Comparison of ENCODE assay signal across 8 cellular contexts in the genomic region with DNA sequence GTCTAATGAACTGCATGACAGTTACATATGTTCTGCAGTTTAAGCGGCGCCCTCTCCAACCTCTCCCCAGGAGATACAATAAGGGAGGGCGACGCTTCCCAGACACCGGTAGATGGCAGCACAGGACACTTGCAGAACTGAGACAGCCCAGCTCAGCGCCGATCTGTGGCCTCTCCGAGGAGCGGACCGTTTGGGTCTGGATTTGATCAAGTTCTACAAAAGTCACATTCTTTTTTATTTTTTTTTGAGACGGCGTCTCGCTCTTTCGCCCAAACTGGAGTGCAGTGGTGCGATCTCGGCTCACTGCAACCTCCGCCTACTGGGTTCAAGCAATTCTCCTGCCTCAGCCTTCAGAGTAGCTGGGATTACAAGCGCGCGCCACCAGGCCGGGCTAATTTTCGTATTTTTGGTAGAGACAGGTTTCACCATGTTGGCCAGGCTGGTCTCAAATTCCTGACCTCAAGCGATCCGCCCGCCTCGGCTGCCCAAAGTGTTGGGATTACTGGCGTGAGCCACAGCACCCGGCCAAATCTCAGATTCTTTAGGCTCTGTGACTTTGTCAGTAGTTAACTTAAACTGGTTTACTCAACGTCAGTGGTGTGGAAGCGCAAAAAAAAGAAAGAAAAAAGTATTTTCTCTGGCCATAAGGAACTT. TPM values are rescaled to one million over a fixed set of nuclear protein-coding genes. Genes with fewer than 3 reads are reported as not detected.
DNase-seq lines count a peak whose midpoint lies in the region; ATAC-seq and TF ChIP-seq lines count a peak whose summit lies in the region.

No MANE protein-coding gene starts in this region.

- H3K9me2 ChIP-seq in Loucy (replicated peaks; ENCODE audit: low read depth, low read length) = no peaks in the 10 kb centered on the region

- TF ChIP-seq CTCF in DND-41 (IDR thresholded peaks at IDR 0.05; ENCODE audit: borderline replicate concordance, extremely low read depth, low read length, poor library complexity, severe bottlenecking) (peak; percentile 91), Loucy (conservative IDR thresholded peaks at IDR 0.05; ENCODE audit: low read length) (peak; percentile 88), foreskin keratinocyte (conservative IDR thresholded peaks at IDR 0.05) (peak; percentile 99)

- peaks cover 40% of the 10 kb centered on the region for H3K4me1 ChIP-seq in DND-41 (ENCODE audit: insufficient read depth, low read length)
- H3K4me1 ChIP-seq in Loucy (ENCODE audit: insufficient read depth, low read length, poor library complexity, severe bottlenecking) = peaks cover 28% of the 10 kb centered on the region
- H3K4me1 ChIP-seq in foreskin keratinocyte = peaks cover 5% of the 10 kb centered on the region
- peaks cover 25% of the 10 kb centered on the region for H3K4me1 ChIP-seq in neuron (ENCODE audit: insufficient read depth, low read length)
- peaks cover 36% of the 10 kb centered on the region for H3K4me1 ChIP-seq in stomach smooth muscle (ENCODE audit: control insufficient read depth, insufficient read depth, low read length)

- H3K9ac ChIP-seq in DND-41 (ENCODE audit: low read depth, low read length) = peak overlapping the region; percentile 36; the same call in 1 of the 2 replicates
- H3K9ac ChIP-seq in Loucy (ENCODE audit: low read depth, low read length, poor library complexity, severe bottlenecking) = no peak overlapping the region
- peak overlapping the region; percentile 47 to 64 for H3K9ac ChIP-seq in stomach smooth muscle (ENCODE audit: low read length in 2 of 2)

- no peaks in the 10 kb centered on the region for H3K27me3 ChIP-seq in DND-41 (ENCODE audit: insufficient read depth, low read length, poor library complexity)
- no peaks in the 10 kb centered on the region for H3K27me3 ChIP-seq in Loucy (ENCODE audit: insufficient read depth, low read length, poor library complexity, severe bottlenecking)
- H3K27me3 ChIP-seq in foreskin keratinocyte = no peaks in the 10 kb centered on the region
- H3K27me3 ChIP-seq in neuron (ENCODE audit: insufficient read depth, low read length) = no peaks in the 10 kb centered on the region
- H3K27me3 ChIP-seq in stomach smooth muscle (ENCODE audit: control insufficient read depth in 1 of 2, insufficient read depth in 2 of 2, low read length in 2 of 2) = no peaks in the 10 kb centered on the region

- peaks cover 7% of the 10 kb centered on the region for H3F3A ChIP-seq in Loucy (ENCODE audit: low read depth)

- H3K79me2 ChIP-seq in DND-41 (ENCODE audit: insufficient read depth, low read length) = no peaks in the 10 kb centered on the region
- peaks cover 4% of the 10 kb centered on the region; the same call in 1 of the 2 replicates for H3K79me2 ChIP-seq in Loucy (ENCODE audit: insufficient read depth, low read length)

- peak overlapping the region; percentile 92 for H3K4me2 ChIP-seq in DND-41 (ENCODE audit: insufficient read depth, low read length)
- peak overlapping the region; percentile 96 for H3K4me2 ChIP-seq in Loucy (ENCODE audit: low read depth, low read length, poor library complexity, severe bottlenecking)

- peak; percentile 85 for DNase-seq in DND-41
- DNase-seq in H4 (ENCODE audit: low spot score) = peak; percentile 92
- peak; percentile 25 for DNase-seq in SHP77 treated with DMSO at 0.1 percent for 48 hours (lab: John Stamatoyannopoulos, UW)
- DNase-seq in activated effector memory CD4-positive, alpha-beta T cell treated with anti-CD3 and anti-CD28 coated beads, Interleukin-2, amount 50 U/mL, for 16 hours = peak; percentile 94
- peak; percentile 74 to 85 for DNase-seq in foreskin keratinocyte

- H2AFZ ChIP-seq in DND-41 (ENCODE audit: low read depth, low read length) (peak overlapping the region; percentile 74), Loucy (ENCODE audit: low read length) (peak overlapping the region; percentile 81), neuron (ENCODE audit: low read depth, low read length) (peak overlapping the region; percentile 29)

- H3K4me3 ChIP-seq in DND-41 (ENCODE audit: low read depth in 1 of 2, low read length in 2 of 2) = peak overlapping the region in 1 of 2 experiments; percentile 65; a peak in 2 of 4 replicates
- peak overlapping the region; percentile 75 for H3K4me3 ChIP-seq in Loucy (ENCODE audit: low read length, poor library complexity, severe bottlenecking)
- peak overlapping the region; percentile 43 for H3K4me3 ChIP-seq in neuron (ENCODE audit: low read length)
- H3K4me3 ChIP-seq in stomach smooth muscle (ENCODE audit: low read length in 2 of 2) = peak overlapping the region; percentile 87 to 88

- H3K9me3 ChIP-seq in DND-41 (ENCODE audit: insufficient read depth, low read length, severe bottlenecking) (no peaks in the 10 kb centered on the region), Loucy (ENCODE audit: insufficient read depth, low read depth, low read length) (no peaks in the 10 kb centered on the region), neuron (ENCODE audit: low read length) (no peaks in the 10 kb centered on the region), stomach smooth muscle (ENCODE audit: control insufficient read depth in 2 of 2, low read length in 2 of 2) (no peaks in the 10 kb centered on the region)

- ATAC-seq in DND-41 (ENCODE audit: insufficient read depth, low read depth) (peak; percentile 63), foreskin keratinocyte (peak; percentile 58)

- H3K27ac ChIP-seq in DND-41 (ENCODE audit: low read length) (peak overlapping the region; percentile 56; the same call in 1 of the 2 replicates), foreskin keratinocyte (no peak overlapping the region), stomach smooth muscle (ENCODE audit: low read length) (peak overlapping the region; percentile 83)

- no peaks in the 10 kb centered on the region for H4K20me1 ChIP-seq in DND-41 (ENCODE audit: insufficient read depth, low read length)
- no peaks in the 10 kb centered on the region for H4K20me1 ChIP-seq in Loucy (ENCODE audit: insufficient read depth, low read length, poor library complexity, severe bottlenecking)

- H3K36me3 ChIP-seq in DND-41 (ENCODE audit: insufficient read depth, low read length) = no peaks in the 10 kb centered on the region
- H3K36me3 ChIP-seq in Loucy (ENCODE audit: insufficient read depth, low read length) = no peaks in the 10 kb centered on the region
- no peaks in the 10 kb centered on the region for H3K36me3 ChIP-seq in neuron (ENCODE audit: insufficient read depth, low read length)
- no peaks in the 10 kb centered on the region for H3K36me3 ChIP-seq in stomach smooth muscle (ENCODE audit: control insufficient read depth in 2 of 2, insufficient read depth in 2 of 2, low read length in 2 of 2)

RNA-seq across cellular contexts. Expression of a gene that starts 1.4 kb away (rescaled TPM):
- 7.5 and 9.7 TPM in 2 replicates for total RNA-seq in H4 (2014; rRNA removed; shearing (Covaris generic))
- total RNA-seq in foreskin keratinocyte = 22.5 and 30.6 TPM in 2 replicates
- polyA plus RNA-seq in foreskin keratinocyte = 16.0 and 19.5 TPM in 2 replicates

RNA-seq across cellular contexts. Expression of a gene that starts 14.1 kb away (rescaled TPM):
- total RNA-seq in H4 (2014; rRNA removed; shearing (Covaris generic)) = 131 and 198 TPM in 2 replicates
- total RNA-seq in foreskin keratinocyte = 145 and 188 TPM in 2 replicates
- polyA plus RNA-seq in foreskin keratinocyte = 205 and 250 TPM in 2 replicates

RNA-seq across cellular contexts. Expression of a gene that starts 20.6 kb away (rescaled TPM):
- total RNA-seq in H4 (2014; rRNA removed; shearing (Covaris generic)) = 23.4 and 32.1 TPM in 2 replicates
- total RNA-seq in foreskin keratinocyte = 20.7 and 21.6 TPM in 2 replicates
- 22.7 and 23.0 TPM in 2 replicates for polyA plus RNA-seq in foreskin keratinocyte

RNA-seq across cellular contexts. Expression of a gene that starts 37.3 kb away (rescaled TPM):
- 67.6 and 84.0 TPM in 2 replicates for total RNA-seq in H4 (2014; rRNA removed; shearing (Covaris generic))
- 52.8 and 58.6 TPM in 2 replicates for total RNA-seq in foreskin keratinocyte
- 41.4 and 52.8 TPM in 2 replicates for polyA plus RNA-seq in foreskin keratinocyte

RNA-seq across cellular contexts. Expression of a gene that starts 44.6 kb away (rescaled TPM):
- 380 and 386 TPM in 2 replicates for total RNA-seq in H4 (2014; rRNA removed; shearing (Covaris generic))
- total RNA-seq in foreskin keratinocyte = 385 and 410 TPM in 2 replicates
- polyA plus RNA-seq in foreskin keratinocyte = 255 and 261 TPM in 2 replicates

Comparison
In these comparisons a context has a peak if more than half of its experiments do, and no peak if none do; other contexts are left out.
1. DNase-seq: peak in every context shown above with its lines; median percentile 94 in activated effector memory CD4-positive, alpha-beta T cell treated with anti-CD3 and anti-CD28 coated beads, Interleukin-2, amount 50 U/mL, for 16 hours; 92 in H4; 85 in DND-41; 80 in foreskin keratinocyte; 25 in SHP77 treated with DMSO at 0.1 percent for 48 hours.
2. H2AFZ ChIP-seq: peak in every context shown above with its lines; median percentile 81 in Loucy; 74 in DND-41; 29 in neuron.